In genomic region chr1:203462143-203462542, GRCh38 we compare ENCODE assay signal across 20 cellular contexts. TPM values are rescaled to one million over a fixed set of nuclear protein-coding genes. Genes with fewer than 3 reads are reported as not detected.
A peak's percentile ranks its signal among the peaks of the same experiment; 100 is the strongest.
DNase-seq lines count a peak whose midpoint lies in the region; ATAC-seq, FAIRE-seq and TF ChIP-seq lines count a peak whose summit lies in the region.
"Had no signal": no experiment of that assay in that cellular context is flagged by ENCODE, and none has a peak within 500 bp of the region (broad histone marks: within the 10 kb centered on the region; RNA-seq: fewer than 3 reads in every experiment).

No MANE protein-coding gene starts in this region.

- WGBS in heart left ventricle, 4 donors = 93 to 100% (median 99%) methylated on average over 1 of the region's 1 CpG
- 93 to 100% methylated on average over 1 of the region's 1 CpG for WGBS in sigmoid colon, 2 donors
- 90 to 92% methylated on average over 1 of the region's 1 CpG for WGBS in aorta, 2 donors

- H3K4me3 ChIP-seq in heart left ventricle (no peak overlapping the region), astrocyte (ENCODE audit: insufficient read depth, low read depth, low read length) (no peak overlapping the region), sigmoid colon (no peak overlapping the region), aorta (ENCODE audit: low read length in 2 of 2) (no peak overlapping the region)
- H3K4me3 ChIP-seq: PC-9 had no signal

- H3K79me2 ChIP-seq in astrocyte (ENCODE audit: insufficient read depth, low read length) = no peaks in the 10 kb centered on the region

- no peaks in the 10 kb centered on the region for H3K36me3 Mint-ChIP-seq in astrocyte (ENCODE audit: low read depth, unreplicated experiment)
- H3K36me3 Mint-ChIP-seq: CD8-positive, alpha-beta T cell had no signal

- peak overlapping the region; percentile 34 for H3K4me3 Mint-ChIP-seq in astrocyte (ENCODE audit: unreplicated experiment)
- H3K4me3 Mint-ChIP-seq: CD8-positive, alpha-beta T cell had no signal

- H3K27me3 Mint-ChIP-seq in astrocyte (ENCODE audit: low read depth, unreplicated experiment) = peaks cover 6% of the 10 kb centered on the region

- DNase-seq in Right ventricle myocardium inferior (ENCODE audit: missing footprints) (peak; percentile 37), heart left ventricle (no peak), astrocyte (ENCODE audit: low read depth) (no peak), sigmoid colon (no peak), aorta (no peak), HTR-8/SVneo (ENCODE audit: insufficient read length, low spot score) (no peak), anterior cingulate cortex (lab: John Stamatoyannopoulos, UW) (no peak)
- DNase-seq in activated T-cell treated with anti-CD3 and anti-CD28 coated beads, Interleukin-2, amount 50 U/mL, for 1 hour = no peak
- DNase-seq: 8988T; CD8-positive, alpha-beta T cell; GDM1; GOT3; KBM-7; NCI-H1105; NCI-H2029 treated with DMSO at 0.1 percent for 48 hours; NCI-H524 treated with DMSO at 0.1 percent for 48 hours; NCI-H82; SHP77 treated with DMSO at 0.1 percent for 48 hours had no signal

- H3K27ac Mint-ChIP-seq in astrocyte (ENCODE audit: unreplicated experiment) = no peak overlapping the region
- H3K27ac Mint-ChIP-seq: CD8-positive, alpha-beta T cell had no signal

- H4K20me1 ChIP-seq in astrocyte (ENCODE audit: insufficient read depth, low read length) = no peaks in the 10 kb centered on the region

- no peak for ATAC-seq in Right ventricle myocardium inferior
- ATAC-seq in heart left ventricle = no peak
- no peak for ATAC-seq in aorta (ENCODE audit: low FRiP score)
- ATAC-seq: CD8-positive, alpha-beta T cell; HepG2 had no signal

- H3K4me1 Mint-ChIP-seq in astrocyte (ENCODE audit: low read depth, unreplicated experiment) = peaks cover 22% of the 10 kb centered on the region

- no peaks in the 10 kb centered on the region for H3K9me3 ChIP-seq in heart left ventricle
- H3K9me3 ChIP-seq in astrocyte (ENCODE audit: insufficient read depth, low read depth, low read length) = no peaks in the 10 kb centered on the region
- H3K9me3 ChIP-seq in sigmoid colon = no peaks in the 10 kb centered on the region
- H3K9me3 ChIP-seq in aorta (ENCODE audit: control insufficient read depth, low read length) = no peaks in the 10 kb centered on the region

- FAIRE-seq in astrocyte (lab: Jason Lieb, UNC) (no peak), HTR-8/SVneo (lab: Jason Lieb, UNC) (no peak)
- FAIRE-seq: HepG2 had no signal

- no peak overlapping the region for H3K9ac ChIP-seq in astrocyte (ENCODE audit: low read length)

- peak overlapping the region in 1 of 12 donors; percentile 89 for H3K27ac ChIP-seq in heart left ventricle
- no peak overlapping the region for H3K27ac ChIP-seq in astrocyte (ENCODE audit: low read depth, low read length)
- H3K27ac ChIP-seq in sigmoid colon = peak overlapping the region; percentile 89 to 95 (median 94)
- peak overlapping the region; percentile 6 to 47 for H3K27ac ChIP-seq in aorta (ENCODE audit: low read depth in 1 of 2, low read length in 2 of 2)
- H3K27ac ChIP-seq: PC-9 had no signal

- H3K4me1 ChIP-seq in heart left ventricle (peaks cover 0 to 50% (median 23%) of the 10 kb centered on the region in 12 donors), astrocyte (ENCODE audit: insufficient read depth, low read length) (peaks cover 13% of the 10 kb centered on the region), sigmoid colon (peaks cover 0 to 54% (median 47%) of the 10 kb centered on the region in 4 donors), aorta (ENCODE audit: control insufficient read depth in 1 of 2, insufficient read depth in 2 of 2, low read length in 2 of 2) (peaks cover 2 to 8% of the 10 kb centered on the region in 2 donors)

- no peak for TF ChIP-seq EP300 in sigmoid colon (IDR thresholded peaks at IDR 0.05)

- H3K4me2 ChIP-seq in astrocyte (ENCODE audit: low read length) = no peak overlapping the region
- H3K4me2 ChIP-seq: PC-9 had no signal

- intact Hi-C loops in Right ventricle myocardium inferior (cut with DNase I) = no loop called here
- intact Hi-C loops in heart left ventricle (cut with DNase I) = loop anchor here in 1 of 10 donors (10.0 kb wide), 1 partner anchor 217 kb away; no protein-coding TSS in a partner anchor
- intact Hi-C loops in sigmoid colon (cut with DNase I) = no loop called here
- intact Hi-C loops in aorta (cut with DNase I) = no loop called here

- H3K27me3 ChIP-seq in heart left ventricle (peaks cover 0 to 5% (median 0%) of the 10 kb centered on the region in 9 donors), astrocyte (ENCODE audit: insufficient read depth, low read length) (peaks cover 5% of the 10 kb centered on the region), sigmoid colon (no peaks in the 10 kb centered on the region), aorta (ENCODE audit: control insufficient read depth in 1 of 2, insufficient read depth in 2 of 2, low read length in 1 of 2) (no peaks in the 10 kb centered on the region)

- no peak for TF ChIP-seq CTCF in heart left ventricle (IDR thresholded peaks at IDR 0.05)
- TF ChIP-seq CTCF in astrocyte (IDR thresholded peaks at IDR 0.05; ENCODE audit: insufficient read depth, low read depth, low read length) = no peak
- no peak for TF ChIP-seq CTCF in sigmoid colon (IDR thresholded peaks at IDR 0.05)

- no peak overlapping the region for H2AFZ ChIP-seq in astrocyte (ENCODE audit: low read depth, low read length)
- H2AFZ ChIP-seq: PC-9 had no signal

- H3K36me3 ChIP-seq in heart left ventricle = no peaks in the 10 kb centered on the region
- H3K36me3 ChIP-seq in astrocyte (ENCODE audit: insufficient read depth, low read length) = no peaks in the 10 kb centered on the region
- no peaks in the 10 kb centered on the region for H3K36me3 ChIP-seq in sigmoid colon
- H3K36me3 ChIP-seq in aorta (ENCODE audit: control insufficient read depth in 1 of 2, insufficient read depth in 2 of 2, low read length in 1 of 2) = no peaks in the 10 kb centered on the region

- TF ChIP-seq POLR2A in heart left ventricle (IDR thresholded peaks at IDR 0.05) = no peak
- no peak for TF ChIP-seq POLR2A in sigmoid colon (IDR thresholded peaks at IDR 0.05)

- no peaks in the 10 kb centered on the region for H3K9me3 Mint-ChIP-seq in astrocyte (ENCODE audit: unreplicated experiment)
- H3K9me3 Mint-ChIP-seq: CD8-positive, alpha-beta T cell had no signal

RNA-seq across cellular contexts. Expression of gene PRELP, which starts 13.5 kb away (rescaled TPM):
- total RNA-seq in Right ventricle myocardium inferior = 27.1 TPM
- total RNA-seq in heart left ventricle = 10 to 100 TPM in 6 of 9 donors, 1 to 10 TPM in 3; 3.6 to 61.9 (median 13.6) TPM
- polyA plus RNA-seq in heart left ventricle = 10 to 100 TPM in 1 of 2 donors, 1 to 10 TPM in 1; 7.8 to 14.6 TPM
- 0.07 TPM in 1 of 2 replicates, not detected in the other for total RNA-seq in astrocyte
- total RNA-seq in sigmoid colon = 100 to 1,000 TPM in 1 of 4 donors, 10 to 100 TPM in 3; 45.7 to 133 (median 77.9) TPM
- 10 to 100 TPM in 1 of 3 donors, 1 to 10 TPM in 1, under 1 TPM in 1; 0.92 to 15.1 (median 7.2) TPM for polyA plus RNA-seq in sigmoid colon
- total RNA-seq in aorta = 100 to 1,000 TPM; 174 to 217 TPM
- polyA plus RNA-seq in aorta = 100 to 1,000 TPM; 152 to 178 TPM
- total RNA-seq: CD8-positive, alpha-beta T cell; HepG2; PC-9 had no signal
- polyA plus RNA-seq: HepG2 had no signal

RNA-seq across cellular contexts. Expression of gene OPTC, which starts 31.8 kb away (rescaled TPM):
- total RNA-seq in Right ventricle myocardium inferior (not detected), heart left ventricle (not detected), astrocyte (not detected in 2 replicates), sigmoid colon (not detected), aorta (not detected)
- polyA plus RNA-seq in heart left ventricle (not detected), sigmoid colon (not detected), aorta (under 1 TPM in 1 of 2 donors, not detected in 1; 0.56 TPM)
- total RNA-seq: CD8-positive, alpha-beta T cell; HepG2; PC-9 had no signal
- polyA plus RNA-seq: HepG2 had no signal
